In genomic region chr5:163162645-163163044, GRCh38 we compare ENCODE assay signal across 27 cellular contexts.
"Had no signal": no experiment of that assay in that cellular context is flagged by ENCODE, and none has a peak within 500 bp of the region (broad histone marks: within the 10 kb centered on the region; RNA-seq: fewer than 3 reads in every experiment).

No MANE protein-coding gene starts in this region.

- H3K36me3 ChIP-seq: ascending aorta, cardiac muscle cell had no signal

- ATAC-seq: activated CD8-positive, alpha-beta T cell treated with anti-CD3 and anti-CD28 coated beads for 36 hours; activated naive CD8-positive, alpha-beta T cell treated with anti-CD3 and anti-CD28 coated beads, Interleukin-2, amount 50 U/mL, for 24 hours had no signal

- H3K4me1 ChIP-seq: ascending aorta had no signal

- H3K4me3 ChIP-seq: ascending aorta, cardiac muscle cell had no signal

- H3K9me3 ChIP-seq: ascending aorta had no signal

- DNase-seq: activated B cell treated with CpG ODN at 0.5 μM for 24 hours; activated CD4-positive, alpha-beta memory T cell treated with anti-CD3 and anti-CD28 coated beads for 36 hours; activated CD4-positive, alpha-beta T cell treated with anti-CD3 and anti-CD28 coated beads for 4 hours; activated CD4-positive, alpha-beta T cell treated with anti-CD3 and anti-CD28 coated beads, Interleukin-2, amount 10 ng/mL, durations not matched to agents 24 days and 14 days; activated CD4-positive, alpha-beta T cell treated with anti-CD3 and anti-CD28 coated beads, Interleukin-2, amount 50 U/mL, for 1 hour; activated CD4-positive, alpha-beta T cell treated with anti-CD3 and anti-CD28 coated beads, Interleukin-2, amount 50 U/mL, for 4 hours; activated CD4-positive, CD25-positive, alpha-beta regulatory T cell treated with anti-CD3 and anti-CD28 coated beads, Interleukin-2, amount 50 U/mL, for 72 hours; activated CD8-positive, alpha-beta memory T cell treated with anti-CD3 and anti-CD28 coated beads, Interleukin-2, amount 50 U/mL, for 4 hours; activated CD8-positive, alpha-beta T cell treated with anti-CD3 and anti-CD28 coated beads for 36 hours; activated effector memory CD4-positive, alpha-beta T cell treated with Interleukin-2 at 50 U/mL for 16 hours; activated gamma-delta T cell; activated naive CD4-positive, alpha-beta T cell treated with anti-CD3 and anti-CD28 coated beads, Interleukin-2, amount 10 ng/mL, durations not matched to agents 7 days and 5 days; activated naive CD4-positive, alpha-beta T cell treated with Interleukin-2 at 50 U/mL for 16 hours; activated naive CD8-positive, alpha-beta T cell treated with anti-CD3 and anti-CD28 coated beads, Interleukin-2, amount 10 ng/mL, durations not matched to agents 7 days and 5 days; activated naive CD8-positive, alpha-beta T cell treated with anti-CD3 and anti-CD28 coated beads, Interleukin-2, amount 50 U/mL, for 24 hours; activated T-cell treated with anti-CD3 and anti-CD28 coated beads, Interleukin-2, amount 50 U/mL, for 24 hours; activated T-cell treated with anti-CD3 and anti-CD28 coated beads, Interleukin-2, amount 50 U/mL, for 48 hours; amygdala; anterior cingulate cortex; caudate nucleus; cerebellar nuclear complex; T-helper 1 cell; T-helper 2 cell; T-helper 9 cell had no signal

- H3K27me3 ChIP-seq: ascending aorta, cardiac muscle cell had no signal

- H3K27ac ChIP-seq: ascending aorta, cardiac muscle cell, VCaP had no signal
